1 cellular context compared by ENCODE assay signal in the genomic region with DNA sequence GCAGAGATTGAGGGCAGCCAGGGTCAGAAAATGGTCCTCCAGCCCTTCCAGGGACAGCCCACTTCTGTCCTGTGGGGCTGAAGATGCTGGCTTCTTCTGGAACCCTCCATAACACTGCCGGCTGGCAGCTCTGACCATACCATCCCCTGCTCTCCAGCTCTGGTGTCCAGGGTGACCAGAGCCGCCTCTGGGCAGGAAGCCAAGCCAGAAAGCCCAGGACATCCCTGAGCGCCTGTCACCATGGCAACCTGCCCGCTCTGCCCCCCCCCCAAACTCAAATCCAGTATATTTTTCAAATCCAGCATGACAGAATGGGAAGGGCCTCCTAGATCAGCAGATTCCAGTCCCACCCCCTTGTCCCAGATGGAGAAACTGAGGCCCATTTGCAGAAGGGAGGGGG.
TF ChIP-seq lines count a peak whose summit lies in the region.

No MANE protein-coding gene starts in this region.

TF ChIP-seq in IMR-90, 13 proteins besides CTCF, POLR2A, EP300 and RAD21 (continued from another document):
- TF ChIP-seq CHD1 (IDR thresholded peaks at IDR 0.05; ENCODE audit: low read depth, low read length) = no peak
- TF ChIP-seq MAZ (IDR thresholded peaks at IDR 0.05; ENCODE audit: borderline replicate concordance, low read depth, low read length) = no peak
- TF ChIP-seq, protein P1, sequence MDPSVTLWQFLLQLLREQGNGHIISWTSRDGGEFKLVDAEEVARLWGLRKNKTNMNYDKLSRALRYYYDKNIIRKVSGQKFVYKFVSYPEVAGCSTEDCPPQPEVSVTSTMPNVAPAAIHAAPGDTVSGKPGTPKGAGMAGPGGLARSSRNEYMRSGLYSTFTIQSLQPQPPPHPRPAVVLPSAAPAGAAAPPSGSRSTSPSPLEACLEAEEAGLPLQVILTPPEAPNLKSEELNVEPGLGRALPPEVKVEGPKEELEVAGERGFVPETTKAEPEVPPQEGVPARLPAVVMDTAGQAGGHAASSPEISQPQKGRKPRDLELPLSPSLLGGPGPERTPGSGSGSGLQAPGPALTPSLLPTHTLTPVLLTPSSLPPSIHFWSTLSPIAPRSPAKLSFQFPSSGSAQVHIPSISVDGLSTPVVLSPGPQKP (IDR thresholded peaks at IDR 0.05; ENCODE audit: borderline replicate concordance, low read depth, low read length) = no peak
TF ChIP-seq in IMR-90: peak in this region for 0.
